8 cellular contexts compared by ENCODE assay signal in genomic region chr6:27582928-27583725, GRCh38.
A peak's percentile ranks its signal among the peaks of the same experiment; 100 is the strongest.
DNase-seq lines count a peak whose midpoint lies in the region; ATAC-seq and TF ChIP-seq lines count a peak whose summit lies in the region.

No MANE protein-coding gene starts in this region.

- intact Hi-C loops in IMR-90 (cut with micrococcal nuclease), result no loop called here

- no peak overlapping the region for H2BK120ac ChIP-seq in IMR-90 (ENCODE audit: low read depth, low read length)

- H2AK9ac ChIP-seq in IMR-90 (replicated peaks; ENCODE audit: low read depth, low read length, poor library complexity), result no peak overlapping the region

- H3K27ac ChIP-seq in IMR-90 (ENCODE audit: insufficient read depth, low read length) (no peak overlapping the region), foreskin keratinocyte (no peak overlapping the region)

- H2AFZ ChIP-seq in IMR-90 (replicated peaks; ENCODE audit: low read length, poor library complexity), result peak overlapping the region; percentile 23

- no peak overlapping the region for H3K18ac ChIP-seq in IMR-90 (ENCODE audit: low read depth, low read length)

- no peak for TF ChIP-seq RAD21 in IMR-90 (IDR thresholded peaks at IDR 0.05; ENCODE audit: low read length)

- no peaks in the 10 kb centered on the region for H3K9me3 ChIP-seq in IMR-90 (ENCODE audit: control insufficient read depth, insufficient read depth, low read length)

- no peak overlapping the region for H3K14ac ChIP-seq in IMR-90 (replicated peaks; ENCODE audit: low read depth, low read length)

- H4K8ac ChIP-seq in IMR-90 (ENCODE audit: low read depth in 2 of 2, low read length in 2 of 2), result no peak overlapping the region

- no peak overlapping the region for H4K5ac ChIP-seq in IMR-90 (ENCODE audit: low read depth, low read length)

- peak overlapping the region; percentile 15; the same call in 1 of the 2 replicates for H3K4me2 ChIP-seq in IMR-90 (ENCODE audit: low read depth, low read length)

- H3K4me3 ChIP-seq in IMR-90 (ENCODE audit: insufficient read depth, low read depth, low read length), result no peak overlapping the region

- in situ Hi-C loops in IMR-90 (cut with MboI; ENCODE audit: low sequenced_read_pairs), result no loop called here

- H3K56ac ChIP-seq in IMR-90 (ENCODE audit: extremely low read depth, insufficient read depth, low read length), result no peak overlapping the region

- dilution Hi-C loops in IMR-90 (cut with HindIII; ENCODE audit: low sequenced_read_pairs, unreplicated experiment), result no loop called here

- H3K9me1 ChIP-seq in IMR-90 (ENCODE audit: insufficient read depth, low read length), result no peaks in the 10 kb centered on the region

- no CpG with 5 or more reads among the region's 32 CpGs for WGBS in IMR-90 (ENCODE audit: extremely low coverage in 2 of 2, insufficient read length in 1 of 2), 2 experiments

- no peak for TF ChIP-seq POLR2A in IMR-90 (IDR thresholded peaks at IDR 0.05; ENCODE audit: low read depth, low read length)

- no peak overlapping the region for H2BK15ac ChIP-seq in IMR-90 (ENCODE audit: low read depth, low read length)

- H3K27me3 ChIP-seq in IMR-90 (ENCODE audit: control insufficient read depth, insufficient read depth, low read length) (no peaks in the 10 kb centered on the region), foreskin keratinocyte (peaks cover 27% of the 10 kb centered on the region)

- no peak overlapping the region for H2BK5ac ChIP-seq in IMR-90 (ENCODE audit: low read depth, low read length, poor library complexity, severe bottlenecking)

- H3K4me1 ChIP-seq in IMR-90 (ENCODE audit: control insufficient read depth, insufficient read depth, low read length) (no peaks in the 10 kb centered on the region), foreskin keratinocyte (no peaks in the 10 kb centered on the region)

- no peak overlapping the region for H3K4ac ChIP-seq in IMR-90 (ENCODE audit: low read depth, low read length)

- POLR2A ChIA-PET in IMR-90 (lab: Charles Lee; ENCODE audit: unreplicated experiment), result no interaction called here

- TF ChIP-seq CTCF in IMR-90 (conservative IDR thresholded peaks at IDR 0.05; ENCODE audit: low read depth, low read length) (no peak), foreskin keratinocyte (conservative IDR thresholded peaks at IDR 0.05) (no peak)

- H3K23ac ChIP-seq in IMR-90 (ENCODE audit: low read depth, low read length), result no peak overlapping the region

- H2BK20ac ChIP-seq in IMR-90 (ENCODE audit: low read depth, low read length), result no peak overlapping the region

- DNase-seq in Daoy (ENCODE audit: low read depth), result peak; percentile 85
- peak; percentile 71 for DNase-seq in IMR-90
- peak; percentile 65 for DNase-seq in UCSD-AML1 (lab: John Stamatoyannopoulos, UW; ENCODE audit: unreplicated experiment)
- peak in 1 of 2 donors; percentile 66 for DNase-seq in foreskin keratinocyte
- DNase-seq in stimulated activated CD8-positive, alpha-beta memory T cell treated with anti-CD3 and anti-CD28 coated beads, Interleukin-7, amount 100 ng/mL, for 24 hours (ENCODE audit: low read depth), result peak; percentile 33
- DNase-seq in NCI-H128 (lab: John Stamatoyannopoulos, UW; ENCODE audit: unreplicated experiment), result no peak

- ATAC-seq in IMR-90 (ENCODE audit: low read depth) (peak; percentile 99), foreskin keratinocyte (peak; percentile 69), HG03378 (IDR thresholded peaks at IDR 0.05; ENCODE audit: unreplicated experiment) (no peak), HG03175 (IDR thresholded peaks at IDR 0.05; ENCODE audit: unreplicated experiment) (no peak)

- no peak overlapping the region for H2AK5ac ChIP-seq in IMR-90 (ENCODE audit: low read depth, low read length)

- no peak overlapping the region for H4K91ac ChIP-seq in IMR-90 (ENCODE audit: insufficient read depth, low read depth, low read length)

- no TSS peak for BruUV-seq in IMR-90 (replicated peaks; lab: Mats Ljungman, UMichigan)

- H3K36me3 ChIP-seq in IMR-90 (ENCODE audit: control insufficient read depth, insufficient read depth, low read length), result no peaks in the 10 kb centered on the region

- no peak overlapping the region for H3K9ac ChIP-seq in IMR-90 (ENCODE audit: low read depth, low read length)

- CTCF ChIA-PET in IMR-90 (lab: Yijun Ruan, JAX), result interaction anchor here (0.6 kb wide), 1 partner anchor 8 kb away, joined by 5 read pairs; no protein-coding TSS in a partner anchor

- no peaks in the 10 kb centered on the region for H4K20me1 ChIP-seq in IMR-90 (ENCODE audit: insufficient read depth, low read length)

- no peaks in the 10 kb centered on the region for H3K79me1 ChIP-seq in IMR-90 (ENCODE audit: low read depth in 1 of 2, low read length in 2 of 2)

TF ChIP-seq in IMR-90, 13 proteins besides CTCF, POLR2A, EP300 and RAD21:
- TF ChIP-seq BHLHE40 (IDR thresholded peaks at IDR 0.05; ENCODE audit: low read depth, low read length) (no peak), CEBPB (IDR thresholded peaks at IDR 0.05; ENCODE audit: low read depth, low read length) (peak; percentile 17; the same call in 1 of the 2 replicates), FOS (IDR thresholded peaks at IDR 0.05; ENCODE audit: low read depth, low read length) (peak; percentile 54; the same call in 1 of the 2 replicates), MAZ (IDR thresholded peaks at IDR 0.05; ENCODE audit: borderline replicate concordance, low read depth, low read length) (no peak), CHD1 (IDR thresholded peaks at IDR 0.05; ENCODE audit: low read depth, low read length) (no peak)

Comparison
In these comparisons a context has a peak if more than half of its experiments do, and no peak if none do; other contexts are left out.
1. ATAC-seq: peak in IMR-90 (single experiment) and foreskin keratinocyte (single experiment); none in HG03378 (single experiment) and HG03175 (single experiment).